Comparison of ENCODE assay signal across 8 cellular contexts in genomic region chr1:47424336-47424982, GRCh38. TPM values are rescaled to one million over a fixed set of nuclear protein-coding genes. Genes with fewer than 3 reads are reported as not detected.
DNase-seq lines count a peak whose midpoint lies in the region; ATAC-seq and TF ChIP-seq lines count a peak whose summit lies in the region.

No MANE protein-coding gene starts in this region.

- H3K9me3 Mint-ChIP-seq in activated CD4-positive, alpha-beta memory T cell treated with anti-CD3 and anti-CD28 coated beads for 36 hours: no peaks in the 10 kb centered on the region

- H3K36me3 Mint-ChIP-seq in activated CD4-positive, alpha-beta memory T cell treated with anti-CD3 and anti-CD28 coated beads for 36 hours: no peaks in the 10 kb centered on the region

- no peak overlapping the region for H3K27ac Mint-ChIP-seq in activated CD4-positive, alpha-beta memory T cell treated with anti-CD3 and anti-CD28 coated beads for 36 hours

- no peak overlapping the region for H3K4me3 Mint-ChIP-seq in activated CD4-positive, alpha-beta memory T cell treated with anti-CD3 and anti-CD28 coated beads for 36 hours

- H3K4me1 ChIP-seq in OCI-LY3 (ENCODE audit: low read length) (no peaks in the 10 kb centered on the region), prostate gland (replicated peaks) (no peaks in the 10 kb centered on the region)

- no peaks in the 10 kb centered on the region for H3K27me3 ChIP-seq in OCI-LY3 (ENCODE audit: low read depth, low read length)
- no peaks in the 10 kb centered on the region for H3K27me3 ChIP-seq in prostate gland (replicated peaks; ENCODE audit: insufficient read depth)

- TF ChIP-seq CTCF in HFF-Myc (IDR thresholded peaks at IDR 0.05; ENCODE audit: low read depth, low read length, missing control alignments) (peak; percentile 92), OCI-LY3 (IDR thresholded peaks at IDR 0.05; ENCODE audit: low read depth, low read length) (peak; percentile 69), epithelial cell of proximal tubule (conservative IDR thresholded peaks at IDR 0.05; ENCODE audit: low read depth, low read length) (peak; percentile 86), prostate gland (IDR thresholded peaks at IDR 0.05) (peak in 3 of 4 experiments; percentile 59 to 72 (median 71))

- no peaks in the 10 kb centered on the region for H3K4me1 Mint-ChIP-seq in activated CD4-positive, alpha-beta memory T cell treated with anti-CD3 and anti-CD28 coated beads for 36 hours (ENCODE audit: low read depth)

- TF ChIP-seq POLR2A in prostate gland (IDR thresholded peaks at IDR 0.05): no peak

- no peak overlapping the region for H3K4me2 ChIP-seq in OCI-LY3 (ENCODE audit: low read length)

- no peak for ATAC-seq in GM19463 (IDR thresholded peaks at IDR 0.05; ENCODE audit: unreplicated experiment)

- 5% methylated on average over 6 of the region's 6 CpGs for WGBS in prostate gland

- CTCF ChIA-PET in activated CD4-positive, alpha-beta memory T cell treated with anti-CD3 and anti-CD28 coated beads for 36 hours (lab: Charles Lee): interaction anchor here (1.0 to 3.7 kb wide), 6 partner anchors 12 to 302 kb away, joined by 3 to 21 read pairs (median 6); partner anchors contain the start of gene FOXD2

- H3K9ac ChIP-seq in OCI-LY3 (ENCODE audit: low read length): no peak overlapping the region

- H3K9me3 ChIP-seq in OCI-LY3 (ENCODE audit: insufficient read depth, low read length) (no peaks in the 10 kb centered on the region), prostate gland (no peaks in the 10 kb centered on the region)

- H4K20me1 ChIP-seq in OCI-LY3 (ENCODE audit: insufficient read depth, low read length): no peaks in the 10 kb centered on the region

- no peaks in the 10 kb centered on the region for H3K79me2 ChIP-seq in OCI-LY3 (ENCODE audit: low read length)

- peak; percentile 56 for DNase-seq in COLO829 (ENCODE audit: low spot score)
- DNase-seq in HFF-Myc (ENCODE audit: extremely low read depth, low read depth): no peak
- DNase-seq in epithelial cell of proximal tubule (ENCODE audit: low read depth): no peak
- peak; percentile 22 for DNase-seq in prostate gland (ENCODE audit: low spot score)
- DNase-seq in SKM-1 (lab: John Stamatoyannopoulos, UW; ENCODE audit: unreplicated experiment): no peak
- no peak for DNase-seq in activated CD4-positive, alpha-beta memory T cell treated with anti-CD3 and anti-CD28 coated beads for 36 hours

- no peak overlapping the region for H3K27ac ChIP-seq in OCI-LY3 (ENCODE audit: low read length)
- H3K27ac ChIP-seq in prostate gland: no peak overlapping the region

- POLR2A ChIA-PET in activated CD4-positive, alpha-beta memory T cell treated with anti-CD3 and anti-CD28 coated beads for 36 hours (lab: Charles Lee): no interaction called here

- H3K27me3 Mint-ChIP-seq in activated CD4-positive, alpha-beta memory T cell treated with anti-CD3 and anti-CD28 coated beads for 36 hours: peaks cover 3% of the 10 kb centered on the region

- no peak overlapping the region for H2AFZ ChIP-seq in OCI-LY3 (ENCODE audit: low read depth, low read length)

- H3K4me3 ChIP-seq in HFF-Myc (replicated peaks; ENCODE audit: low read depth, low read length) (no peak overlapping the region), OCI-LY3 (ENCODE audit: low read length) (no peak overlapping the region), epithelial cell of proximal tubule (ENCODE audit: low read depth, low read length) (no peak overlapping the region), prostate gland (no peak overlapping the region)

- intact Hi-C loops in prostate gland (cut with DNase I): loop anchor here (5.0 kb wide), 1 partner anchor 232 kb away; the partner anchor contains the start of gene PDZK1IP1
- intact Hi-C loops in activated CD4-positive, alpha-beta memory T cell treated with anti-CD3 and anti-CD28 coated beads for 36 hours (cut with micrococcal nuclease): no loop called here

- no peaks in the 10 kb centered on the region for H3K36me3 ChIP-seq in OCI-LY3 (replicated peaks; ENCODE audit: low read depth, low read length)
- no peaks in the 10 kb centered on the region for H3K36me3 ChIP-seq in prostate gland

RNA-seq across cellular contexts. Expression of gene FOXE3, which starts 8.4 kb away (rescaled TPM):
- not detected in 2 replicates for total RNA-seq in epithelial cell of proximal tubule
- total RNA-seq in prostate gland: under 1 TPM in 1 of 2 donors, not detected in 1; 0.28 TPM
- total RNA-seq in activated CD4-positive, alpha-beta memory T cell treated with anti-CD3 and anti-CD28 coated beads for 36 hours: not detected

RNA-seq across cellular contexts. Expression of gene FOXD2, which starts 13.4 kb away (rescaled TPM):
- total RNA-seq in epithelial cell of proximal tubule (0.14 TPM in 1 of 2 replicates, not detected in the other), prostate gland (1 to 10 TPM; 1.2 to 1.8 TPM)
- under 1 TPM; 0.10 to 0.26 TPM for total RNA-seq in activated CD4-positive, alpha-beta memory T cell treated with anti-CD3 and anti-CD28 coated beads for 36 hours

Comparison
In these comparisons a context has a peak if more than half of its experiments do, and no peak if none do; other contexts are left out.
1. DNase-seq: peak in COLO829 (single experiment) and prostate gland (single experiment); none in HFF-Myc (single experiment), epithelial cell of proximal tubule (single experiment), SKM-1 (single experiment) and activated CD4-positive, alpha-beta memory T cell treated with anti-CD3 and anti-CD28 coated beads for 36 hours (single experiment).
2. Peak in every context shown above with its lines, with median percentiles within 50 percentile points of each other: CTCF ChIP-seq.